Comparison of ENCODE assay signal across 25 cellular contexts in the genomic region with DNA sequence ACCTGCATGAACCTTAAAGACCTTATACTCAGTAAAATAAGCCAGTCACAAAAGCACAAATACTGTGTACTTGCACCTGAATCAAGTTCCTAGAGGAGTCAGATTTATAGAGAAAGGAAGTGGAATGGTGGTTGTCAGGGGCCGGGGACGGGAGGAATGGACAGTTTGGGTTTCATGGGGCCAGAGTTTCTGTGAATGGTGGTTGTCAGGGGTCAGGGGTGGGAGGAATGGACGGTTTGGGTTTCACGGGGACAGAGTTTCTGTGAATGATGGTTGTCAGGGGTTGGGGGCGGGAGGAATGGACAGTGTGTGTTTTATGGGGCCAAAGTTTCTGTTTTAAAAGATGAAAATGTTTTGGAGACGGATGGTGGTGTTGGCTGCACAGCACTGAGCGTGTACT.
"Had no signal": no experiment of that assay in that cellular context is flagged by ENCODE, and none has a peak within 500 bp of the region (broad histone marks: within the 10 kb centered on the region; RNA-seq: fewer than 3 reads in every experiment).

No MANE protein-coding gene starts in this region.

- H3K27me3 ChIP-seq: neutrophil, right lobe of liver, sigmoid colon, thyroid gland, tibial nerve, upper lobe of left lung, vagina had no signal

- ATAC-seq: naive thymus-derived CD4-positive, alpha-beta T cell; natural killer cell; pancreas; right cardiac atrium; right lobe of liver; stimulated activated effector memory CD8-positive, alpha-beta T cell treated with anti-CD3 and anti-CD28 coated beads, Interleukin-12 subunit alpha, Interleukin-12 subunit beta, amount 100 ng/mL, for 72 hours; stimulated activated naive B cell treated with anti-CD40 and anti-IgM and Interleukin-4, amounts not matched to agents 10 μg/mL and 1 μg/mL and 100 μg/mL, for 72 hours had no signal

- H3K4me1 ChIP-seq: pancreas, prostate gland, right lobe of liver, sigmoid colon, stomach, thyroid gland, tibial nerve, upper lobe of left lung, vagina had no signal

- FAIRE-seq: pancreas, urothelium cell line had no signal

- H3K9me3 ChIP-seq: neutrophil, pancreas, prostate gland, right lobe of liver, sigmoid colon, stomach, thoracic aorta, thyroid gland, tibial nerve, upper lobe of left lung, vagina had no signal

- H3K27ac ChIP-seq: neutrophil, pancreas, prostate gland, right lobe of liver, sigmoid colon, skin epidermis, stomach, thoracic aorta, thyroid gland, tibial nerve, upper lobe of left lung, vagina had no signal

- DNase-seq: naive thymus-derived CD4-positive, alpha-beta T cell; natural killer cell; nucleus accumbens; pancreas; right cardiac atrium; right lobe of liver; sigmoid colon; stimulated activated CD4-positive, alpha-beta T cell treated with anti-CD3 and anti-CD28 coated beads, Interleukin-15, amount 100 ng/mL, for 24 hours; stimulated activated CD4-positive, alpha-beta T cell treated with anti-CD3 and anti-CD28 coated beads, Interleukin-2, amount 100 ng/mL, for 24 hours; stimulated activated CD4-positive, alpha-beta T cell treated with anti-CD3 and anti-CD28 coated beads, Interleukin-2, amount 100 ng/mL, for 48 hours; stimulated activated CD4-positive, alpha-beta T cell treated with anti-CD3 and anti-CD28 coated beads, Interleukin-4, amount 100 ng/mL, for 24 hours; stimulated activated naive B cell treated with anti-CD40 and anti-IgM and Interleukin-4, amounts not matched to agents 10 μg/mL and 1 μg/mL and 100 μg/mL, for 72 hours; stimulated activated naive CD4-positive, alpha-beta T cell treated with Interleukin-2 at 50 U/mL for 16 hours; stomach; thyroid gland; trophoblast cell; upper lobe of left lung had no signal

- H3K36me3 ChIP-seq: neutrophil, pancreas, prostate gland, right lobe of liver, sigmoid colon, stomach, thoracic aorta, thyroid gland, tibial nerve, upper lobe of left lung, vagina had no signal

- H3K4me3 ChIP-seq: pancreas, prostate gland, right lobe of liver, sigmoid colon, skin epidermis, stomach, thoracic aorta, thyroid gland, tibial nerve, upper lobe of left lung, vagina had no signal
